In genomic region chr6:136567688-136568087, GRCh38 we compare ENCODE assay signal across 26 cellular contexts.
"Had no signal": no experiment of that assay in that cellular context is flagged by ENCODE, and none has a peak within 500 bp of the region (broad histone marks: within the 10 kb centered on the region; RNA-seq: fewer than 3 reads in every experiment).

No MANE protein-coding gene starts in this region.

- H3K4me1 ChIP-seq: gastroesophageal sphincter, upper lobe of left lung had no signal

- H3K4me3 Mint-ChIP-seq: activated B cell treated with CpG ODN at 0.5 μM for 24 hours; activated CD4-positive, alpha-beta memory T cell treated with anti-CD3 and anti-CD28 coated beads for 36 hours; activated naive CD4-positive, alpha-beta T cell treated with anti-CD3 and anti-CD28 coated beads, Interleukin-2, amount 10 ng/mL, durations not matched to agents 7 days and 5 days; activated T-cell treated with anti-CD3 and anti-CD28 coated beads, Interleukin-2, amount 50 U/mL, for 72 hours; brain; memory B cell; naive B cell; stimulated activated naive B cell treated with anti-CD40 and anti-IgM and Interleukin-4, amounts not matched to agents 10 μg/mL and 1 μg/mL and 100 μg/mL, for 72 hours; T-helper 1 cell treated with Interleukin-12 subunit alpha and Interleukin-12 subunit beta and Interleukin-4 antibody, amounts not matched to agents 30 μg/mL and 1 μg/mL, for 36 hours had no signal

- H3K27ac ChIP-seq: gastroesophageal sphincter, heart left ventricle, right lobe of liver, skin epidermis, thoracic aorta, upper lobe of left lung had no signal

- H3K27me3 ChIP-seq: gastroesophageal sphincter, heart left ventricle, right lobe of liver, upper lobe of left lung had no signal

- H3K4me3 ChIP-seq: gastroesophageal sphincter, heart left ventricle, right lobe of liver, skin epidermis, thoracic aorta, upper lobe of left lung had no signal

- H3K36me3 Mint-ChIP-seq: brain had no signal

- DNase-seq: activated B cell treated with CpG ODN at 0.5 μM for 24 hours; activated CD4-positive, alpha-beta memory T cell treated with anti-CD3 and anti-CD28 coated beads for 36 hours; activated CD4-positive, alpha-beta T cell treated with anti-CD3 and anti-CD28 coated beads for 4 hours; activated effector memory CD4-positive, alpha-beta T cell treated with anti-CD3 and anti-CD28 coated beads, Interleukin-2, amount 50 U/mL, for 16 hours; activated naive CD4-positive, alpha-beta T cell treated with anti-CD3 and anti-CD28 coated beads, Interleukin-2, amount 10 ng/mL, durations not matched to agents 7 days and 5 days; activated T-cell treated with anti-CD3 and anti-CD28 coated beads, Interleukin-2, amount 50 U/mL, for 72 hours; amygdala; caudate nucleus; heart left ventricle; islet precursor cell; left colon; naive B cell; nucleus accumbens; right lobe of liver; stimulated activated CD4-positive, alpha-beta T cell treated with anti-CD3 and anti-CD28 coated beads, Interleukin-15, amount 100 ng/mL, for 24 hours; stimulated activated CD4-positive, alpha-beta T cell treated with anti-CD3 and anti-CD28 coated beads, Interleukin-2, amount 100 ng/mL, for 48 hours; stimulated activated CD8-positive, alpha-beta memory T cell treated with anti-CD3 and anti-CD28 coated beads, Interleukin-4, amount 100 ng/mL, for 48 hours; stimulated activated naive B cell treated with anti-CD40 and anti-IgM and Interleukin-4, amounts not matched to agents 10 μg/mL and 1 μg/mL and 100 μg/mL, for 72 hours; T1000; upper lobe of left lung had no signal

- H3K4me1 Mint-ChIP-seq: brain had no signal

- H3K27ac Mint-ChIP-seq: activated B cell treated with CpG ODN at 0.5 μM for 24 hours; activated CD4-positive, alpha-beta memory T cell treated with anti-CD3 and anti-CD28 coated beads for 36 hours; activated naive CD4-positive, alpha-beta T cell treated with anti-CD3 and anti-CD28 coated beads, Interleukin-2, amount 10 ng/mL, durations not matched to agents 7 days and 5 days; activated T-cell treated with anti-CD3 and anti-CD28 coated beads, Interleukin-2, amount 50 U/mL, for 72 hours; memory B cell; stimulated activated naive B cell treated with anti-CD40 and anti-IgM and Interleukin-4, amounts not matched to agents 10 μg/mL and 1 μg/mL and 100 μg/mL, for 72 hours had no signal

- H3K36me3 ChIP-seq: right lobe of liver had no signal

- H3K9me3 ChIP-seq: gastroesophageal sphincter, thoracic aorta, upper lobe of left lung had no signal

- ATAC-seq: activated T-cell treated with anti-CD3 and anti-CD28 coated beads, Interleukin-2, amount 50 U/mL, for 72 hours; gastroesophageal sphincter; heart left ventricle; left colon; stimulated activated naive B cell treated with anti-CD40 and anti-IgM and Interleukin-4, amounts not matched to agents 10 μg/mL and 1 μg/mL and 100 μg/mL, for 72 hours had no signal

- H3K27me3 Mint-ChIP-seq: activated B cell treated with CpG ODN at 0.5 μM for 24 hours; activated CD4-positive, alpha-beta memory T cell treated with anti-CD3 and anti-CD28 coated beads for 36 hours; activated naive CD4-positive, alpha-beta T cell treated with anti-CD3 and anti-CD28 coated beads, Interleukin-2, amount 10 ng/mL, durations not matched to agents 7 days and 5 days; memory B cell; naive B cell; stimulated activated naive B cell treated with anti-CD40 and anti-IgM and Interleukin-4, amounts not matched to agents 10 μg/mL and 1 μg/mL and 100 μg/mL, for 72 hours had no signal
